29 cellular contexts compared by ENCODE assay signal in genomic region chr7:46174192-46174572, GRCh38.
A peak's percentile ranks its signal among the peaks of the same experiment; 100 is the strongest.
DNase-seq lines count a peak whose midpoint lies in the region; FAIRE-seq and TF ChIP-seq lines count a peak whose summit lies in the region.
"Had no signal": no experiment of that assay in that cellular context is flagged by ENCODE, and none has a peak within 500 bp of the region (broad histone marks: within the 10 kb centered on the region; RNA-seq: fewer than 3 reads in every experiment).

No MANE protein-coding gene starts in this region.

- H2BK15ac ChIP-seq in H1 (ENCODE audit: low read length) (no peak overlapping the region), neuronal stem cell (ENCODE audit: low read length) (no peak overlapping the region)

- H3K9me3 ChIP-seq in H1 (ENCODE audit: insufficient read depth in 2 of 2, low read depth in 1 of 2, low read length in 1 of 2) (no peaks in the 10 kb centered on the region), hepatocyte (ENCODE audit: low read depth) (no peaks in the 10 kb centered on the region), neuronal stem cell (replicated peaks in 1 of 2; ENCODE audit: control insufficient read depth in 2 of 2, insufficient read depth in 1 of 2, low read depth in 1 of 2, low read length in 2 of 2) (no peaks in the 10 kb centered on the region)
- H3K9me3 ChIP-seq: breast epithelium, right lobe of liver, SJCRH30, suprapubic skin had no signal

- no peak overlapping the region for H2BK20ac ChIP-seq in H1 (ENCODE audit: low read length)

- H3K4ac ChIP-seq in H1 (replicated peaks; ENCODE audit: insufficient read length, low read depth, low read length), result no peak overlapping the region
- H3K4ac ChIP-seq in neuronal stem cell (ENCODE audit: low read length), result no peak overlapping the region

- H3K23me2 ChIP-seq in H1 (ENCODE audit: low read depth, low read length), result no peaks in the 10 kb centered on the region

- no peak overlapping the region for H3K9ac ChIP-seq in H1 (replicated peaks in 1 of 4; ENCODE audit: extremely low read depth in 1 of 4, low read depth in 3 of 4, low read length in 3 of 4)
- no peak overlapping the region for H3K9ac ChIP-seq in neuronal stem cell (ENCODE audit: low read depth, low read length, poor library complexity)
- H3K9ac ChIP-seq: BLaER1 treated with 17β-estradiol and CSF1 and Interleukin-3, amounts not matched to agents 10 nM and 100 nM had no signal

- H3K79me2 ChIP-seq in H1 (ENCODE audit: control insufficient read depth in 1 of 2, insufficient read depth in 2 of 2, low read length in 2 of 2), result no peaks in the 10 kb centered on the region
- H3K79me2 ChIP-seq in hepatocyte, result no peaks in the 10 kb centered on the region

- H3K14ac ChIP-seq in H1 (ENCODE audit: insufficient read length) (no peak overlapping the region), neuronal stem cell (ENCODE audit: low read length) (no peak overlapping the region)

- POLR2A ChIA-PET in H1 (lab: Charles Lee; ENCODE audit: partially characterized antibody), result no interaction called here

- H3K23ac ChIP-seq in H1 (ENCODE audit: insufficient read length) (no peak overlapping the region), neuronal stem cell (ENCODE audit: low read depth, low read length, poor library complexity) (no peak overlapping the region)

- no peak for FAIRE-seq in H1 (lab: Jason Lieb, UNC)
- peak; percentile 20 for FAIRE-seq in urothelium cell line (lab: Jason Lieb, UNC)
- FAIRE-seq: colon, GM12891, HTR-8/SVneo, islet of Langerhans had no signal

- H3K27me3 ChIP-seq in H1 (replicated peaks in 1 of 4; ENCODE audit: control insufficient read depth in 3 of 4, extremely low read depth in 1 of 4, insufficient read depth in 3 of 4, low read length in 3 of 4) (no peaks in the 10 kb centered on the region), hepatocyte (no peaks in the 10 kb centered on the region), neuronal stem cell (ENCODE audit: control insufficient read depth in 3 of 3, insufficient read depth in 3 of 3, low read depth in 1 of 3, low read length in 3 of 3) (no peaks in the 10 kb centered on the region)
- H3K27me3 ChIP-seq: BLaER1 treated with 17β-estradiol and CSF1 and Interleukin-3, amounts not matched to agents 10 nM and 100 nM; breast epithelium; right lobe of liver; SJCRH30; suprapubic skin had no signal

- intact Hi-C loops in posterior cingulate gyrus (cut with DNase I), result no loop called here

- no peak overlapping the region for H4K5ac ChIP-seq in H1 (ENCODE audit: insufficient read length, low read depth, low read length)

- no peak overlapping the region for H3K4me3 ChIP-seq in H1 (ENCODE audit: extremely low read depth in 1 of 4, insufficient read depth in 2 of 4, low read depth in 3 of 4, low read length in 4 of 4)
- no peak overlapping the region for H3K4me3 ChIP-seq in hepatocyte
- H3K4me3 ChIP-seq in neuronal stem cell (ENCODE audit: low read length in 2 of 2), result no peak overlapping the region
- H3K4me3 ChIP-seq: BLaER1 treated with 17β-estradiol and CSF1 and Interleukin-3, amounts not matched to agents 10 nM and 100 nM; breast epithelium; right lobe of liver; SJCRH30; suprapubic skin had no signal

- H3K27ac ChIP-seq in H1 (ENCODE audit: low read depth, low read length) (no peak overlapping the region), hepatocyte (peak overlapping the region; percentile 57), neuronal stem cell (replicated peaks; ENCODE audit: low read length) (no peak overlapping the region), caudate nucleus (ENCODE audit: low read depth, low read length) (no peak overlapping the region)
- H3K27ac ChIP-seq: BLaER1 treated with 17β-estradiol and CSF1 and Interleukin-3, amounts not matched to agents 10 nM and 100 nM; SJCRH30; suprapubic skin had no signal

- H4K91ac ChIP-seq in H1 (replicated peaks; ENCODE audit: insufficient read length, low read length) (no peak overlapping the region), neuronal stem cell (ENCODE audit: low read depth, low read length, poor library complexity) (no peak overlapping the region)

- H2AK5ac ChIP-seq in H1 (ENCODE audit: low read depth, low read length) (no peak overlapping the region), neuronal stem cell (ENCODE audit: low read depth, low read length) (no peak overlapping the region)

- WGBS in H1 (ENCODE audit: extremely low coverage in 1 of 2, insufficient coverage in 1 of 2, insufficient read length in 1 of 2, insufficient replicate concordance in 2 of 2, low coverage in 1 of 2, low lambda C conversion rate in 2 of 2, missing lambda C conversion rate in 1 of 2), 2 experiments, result 81% methylated on average over 2 of the region's 2 CpGs; no CpG with 5 or more reads in 1 of the 2 experiments
- 64% methylated on average over 2 of the region's 2 CpGs for WGBS in hepatocyte (ENCODE audit: low lambda C conversion rate, missing lambda C conversion rate)
- WGBS in neuronal stem cell (ENCODE audit: extremely low coverage in 2 of 2, insufficient read length in 2 of 2, insufficient replicate concordance in 1 of 2), 2 donors, result no CpG with 5 or more reads among the region's 2 CpGs

- no peaks in the 10 kb centered on the region for H3K9me2 ChIP-seq in hepatocyte (replicated peaks; ENCODE audit: insufficient read depth)

- H2BK5ac ChIP-seq in H1 (ENCODE audit: low read depth, low read length), result no peak overlapping the region
- H2BK5ac ChIP-seq in neuronal stem cell (ENCODE audit: low read length), result no peak overlapping the region

- H3K4me1 ChIP-seq in H1 (replicated peaks in 1 of 4; ENCODE audit: control insufficient read depth in 3 of 4, insufficient read depth in 4 of 4, low read length in 3 of 4) (no peaks in the 10 kb centered on the region), hepatocyte (ENCODE audit: insufficient read depth) (no peaks in the 10 kb centered on the region), neuronal stem cell (ENCODE audit: control insufficient read depth in 2 of 2, insufficient read depth in 1 of 2, low read depth in 1 of 2, low read length in 2 of 2) (peaks cover 0 to 3% of the 10 kb centered on the region in 2 donors)
- H3K4me1 ChIP-seq: breast epithelium, right lobe of liver, SJCRH30 had no signal

- H3K79me1 ChIP-seq in H1 (ENCODE audit: low read depth, low read length) (no peaks in the 10 kb centered on the region), neuronal stem cell (ENCODE audit: low read depth, low read length) (no peaks in the 10 kb centered on the region)

- no peaks in the 10 kb centered on the region for H3K36me3 ChIP-seq in H1 (ENCODE audit: control insufficient read depth in 2 of 4, insufficient read depth in 4 of 4, low read length in 3 of 4)
- no peaks in the 10 kb centered on the region for H3K36me3 ChIP-seq in hepatocyte (replicated peaks; ENCODE audit: insufficient read depth, low read depth)
- no peaks in the 10 kb centered on the region for H3K36me3 ChIP-seq in neuronal stem cell (replicated peaks in 1 of 2; ENCODE audit: control insufficient read depth in 2 of 2, insufficient read depth in 2 of 2, low read length in 2 of 2)
- H3K36me3 ChIP-seq: BLaER1 treated with 17β-estradiol and CSF1 and Interleukin-3, amounts not matched to agents 10 nM and 100 nM; breast epithelium; right lobe of liver; SJCRH30; suprapubic skin had no signal

- TF ChIP-seq RAD21 in H1 (IDR thresholded peaks at IDR 0.05 in 1 of 2, conservative IDR thresholded peaks at IDR 0.05 in 1 of 2; ENCODE audit: low read depth in 2 of 2, low read length in 2 of 2), result no peak

- no peak for TF ChIP-seq POLR2A in H1 (IDR thresholded peaks at IDR 0.05; ENCODE audit: control extremely low read depth in 1 of 2, low read depth in 2 of 2, low read length in 2 of 2)

- H2BK120ac ChIP-seq in H1 (replicated peaks; ENCODE audit: low read depth, low read length) (no peak overlapping the region), neuronal stem cell (ENCODE audit: low read depth, low read length) (no peak overlapping the region)

- H4K8ac ChIP-seq in H1 (ENCODE audit: extremely low read depth, insufficient read depth, low read length) (0 out of 2 replicates have a peak overlapping the region, but pooled peaks have one; percentile 3), neuronal stem cell (ENCODE audit: low read depth, low read length) (no peak overlapping the region)

- H3K4me2 ChIP-seq in H1 (ENCODE audit: insufficient read depth in 1 of 2, low read depth in 2 of 2, low read length in 2 of 2) (no peak overlapping the region), hepatocyte (no peak overlapping the region), neuronal stem cell (ENCODE audit: insufficient read depth, low read length, poor library complexity, severe bottlenecking) (no peak overlapping the region)

- TF ChIP-seq CTCF in H1 (IDR thresholded peaks at IDR 0.05; ENCODE audit: control extremely low read depth in 1 of 3, insufficient read depth in 1 of 3, low read depth in 1 of 3, low read length in 3 of 3), result no peak
- TF ChIP-seq CTCF in hepatocyte (IDR thresholded peaks at IDR 0.05; ENCODE audit: poor library complexity), result no peak

- no peak overlapping the region for H3K56ac ChIP-seq in H1 (replicated peaks; ENCODE audit: insufficient read length, low read depth, low read length)

- H4K20me1 ChIP-seq in H1 (replicated peaks in 1 of 2; ENCODE audit: control insufficient read depth in 1 of 2, insufficient read depth in 2 of 2, low read length in 2 of 2), result no peaks in the 10 kb centered on the region
- no peaks in the 10 kb centered on the region for H4K20me1 ChIP-seq in hepatocyte (ENCODE audit: insufficient read depth, poor library complexity, severe bottlenecking)
- H4K20me1 ChIP-seq: BLaER1 treated with 17β-estradiol and CSF1 and Interleukin-3, amounts not matched to agents 10 nM and 100 nM had no signal

- no peak overlapping the region for H2AFZ ChIP-seq in H1 (ENCODE audit: low read length)
- no peak overlapping the region for H2AFZ ChIP-seq in hepatocyte
- no peak overlapping the region for H2AFZ ChIP-seq in neuronal stem cell (ENCODE audit: low read length)

- DNase-seq in H1 (ENCODE audit: low read depth in 1 of 2, low spot score in 2 of 2) (no peak), hepatocyte (ENCODE audit: low spot score) (no peak), neuronal stem cell (ENCODE audit: low spot score) (no peak), urothelium cell line (ENCODE audit: low spot score) (no peak), caudate nucleus (lab: John Stamatoyannopoulos, UW) (no peak), posterior cingulate gyrus (no peak), DMS 273 (lab: John Stamatoyannopoulos, UW; ENCODE audit: unreplicated experiment) (no peak)
- DNase-seq: activated B cell treated with CpG ODN at 0.5 μM for 24 hours; activated CD4-positive, alpha-beta T cell treated with anti-CD3 and anti-CD28 coated beads, Interleukin-2, amount 50 U/mL, for 1 hour; activated gamma-delta T cell; activated naive CD8-positive, alpha-beta T cell treated with anti-CD3 and anti-CD28 coated beads for 36 hours; activated T-cell treated with anti-CD3 and anti-CD28 coated beads, Interleukin-2, amount 50 U/mL, for 4 hours; anterior cingulate cortex; DMS153; H7; KBM-7; NCI-H1092; NCI-H1694 treated with DMSO at 0.1 percent for 48 hours; NCI-H446; NCI-H82; SJCRH30 had no signal

- CTCF ChIA-PET in H1 (lab: Charles Lee; ENCODE audit: partially characterized antibody), result no interaction called here

- H2BK12ac ChIP-seq in H1 (ENCODE audit: low read depth, low read length), result no peak overlapping the region
- H2BK12ac ChIP-seq in neuronal stem cell (ENCODE audit: low read length), result no peak overlapping the region

- no peak for TF ChIP-seq EP300 in H1 (IDR thresholded peaks at IDR 0.05; ENCODE audit: borderline replicate concordance in 1 of 2, low read depth in 2 of 2, low read length in 2 of 2)

- no peak overlapping the region for H3K18ac ChIP-seq in H1 (ENCODE audit: extremely low read depth, low read length)
- peak overlapping the region; percentile 30 for H3K18ac ChIP-seq in neuronal stem cell (ENCODE audit: low read length)
